8 cellular contexts compared by ENCODE assay signal in genomic region chr11:73982990-73983763, GRCh38. TPM values are rescaled to one million over a fixed set of nuclear protein-coding genes. Genes with fewer than 3 reads are reported as not detected.
A peak's percentile ranks its signal among the peaks of the same experiment; 100 is the strongest.
DNase-seq lines count a peak whose midpoint lies in the region; ATAC-seq and TF ChIP-seq lines count a peak whose summit lies in the region.

No MANE protein-coding gene starts in this region.

- H3K4me3 ChIP-seq in GM06990 (replicated peaks; ENCODE audit: low read depth, low read length): peak overlapping the region; percentile 94
- H3K4me3 ChIP-seq in NB4 (ENCODE audit: low read depth, low read length): peak overlapping the region; percentile 79

- H3K27ac Mint-ChIP-seq in HFFc6 (peak overlapping the region; percentile 93), glutamatergic neuron (ENCODE audit: unreplicated experiment) (peak overlapping the region; percentile 100)

- peaks cover 7% of the 10 kb centered on the region for H3K27me3 Mint-ChIP-seq in HFFc6 (ENCODE audit: insufficient read depth)
- peaks cover 11% of the 10 kb centered on the region for H3K27me3 Mint-ChIP-seq in glutamatergic neuron (ENCODE audit: unreplicated experiment)

- H3K9me3 Mint-ChIP-seq in HFFc6 (no peaks in the 10 kb centered on the region), glutamatergic neuron (ENCODE audit: unreplicated experiment) (peaks cover 14% of the 10 kb centered on the region)

- TF ChIP-seq POLR2A in NB4 (IDR thresholded peaks at IDR 0.05; ENCODE audit: extremely low read depth, insufficient read length): peak; percentile 76

- peak overlapping the region; percentile 92 for H3K4me3 Mint-ChIP-seq in HFFc6
- H3K4me3 Mint-ChIP-seq in glutamatergic neuron (ENCODE audit: unreplicated experiment): peak overlapping the region; percentile 100

- peak overlapping the region; percentile 85 for H3K27ac ChIP-seq in temporal lobe (ENCODE audit: low read depth, low read length)

- H3K27me3 ChIP-seq in GM06990 (replicated peaks; ENCODE audit: control insufficient read depth, insufficient read depth, low read length): no peaks in the 10 kb centered on the region

- H3K36me3 ChIP-seq in GM06990 (ENCODE audit: control insufficient read depth, insufficient read depth, low read length): peaks cover 9% of the 10 kb centered on the region

- ATAC-seq in omental fat pad (ENCODE audit: low FRiP score): peak; percentile 95

- no peak for TF ChIP-seq CTCF in GM06990 (IDR thresholded peaks at IDR 0.05; ENCODE audit: insufficient read depth, low read length, poor library complexity, severe bottlenecking)
- no peak for TF ChIP-seq CTCF in HFFc6 (IDR thresholded peaks at IDR 0.05)
- no peak for TF ChIP-seq CTCF in NB4 (IDR thresholded peaks at IDR 0.05; ENCODE audit: low read depth, low read length)
- TF ChIP-seq CTCF in glutamatergic neuron (IDR thresholded peaks at IDR 0.05; ENCODE audit: partially characterized antibody, unreplicated experiment): no peak
- no peak for TF ChIP-seq CTCF in omental fat pad (IDR thresholded peaks at IDR 0.05)

- H3K4me1 Mint-ChIP-seq in HFFc6 (ENCODE audit: low read depth) (peaks cover 46% of the 10 kb centered on the region), glutamatergic neuron (ENCODE audit: low read depth, unreplicated experiment) (peaks cover 31% of the 10 kb centered on the region)

- peak; percentile 97 for DNase-seq in GM06990 (ENCODE audit: extremely low read depth, insufficient read length)
- peak; percentile 77 for DNase-seq in HFFc6
- DNase-seq in NB4 (ENCODE audit: low read depth): peak; percentile 100
- peak; percentile 98 for DNase-seq in SK-N-DZ (ENCODE audit: low spot score)
- peak; percentile 94 for DNase-seq in activated naive CD4-positive, alpha-beta T cell treated with anti-CD3 and anti-CD28 coated beads, Interleukin-2, amount 50 U/mL, for 16 hours
- DNase-seq in glutamatergic neuron: peak; percentile 97
- DNase-seq in omental fat pad (ENCODE audit: low spot score): peak; percentile 70

- H3K36me3 Mint-ChIP-seq in HFFc6 (ENCODE audit: low read depth) (no peaks in the 10 kb centered on the region; the same call in 1 of the 2 replicates), glutamatergic neuron (ENCODE audit: unreplicated experiment) (no peaks in the 10 kb centered on the region)

RNA-seq across cellular contexts. Expression of gene UCP2, which starts 0.5 kb away (rescaled TPM):
- 1 to 10 TPM; 6.4 to 9.9 (median 8.0) TPM for total RNA-seq in HFFc6 (2021; fragmentation: NEBNext Ultra II Directional; extraction: Animal tissue kit (Norgen Biotek cat#: 25700))
- 25.3 and 28.3 TPM in 2 replicates for polyA plus RNA-seq in SK-N-DZ (2014; cell fraction: cytosol; rRNA removed)
- 13.8 and 27.2 TPM in 2 replicates for polyA plus RNA-seq in SK-N-DZ (2014; cell fraction: nucleus; rRNA removed)
- total RNA-seq in glutamatergic neuron (ENCODE audit: unreplicated experiment) (91.1 TPM), omental fat pad (100 to 1,000 TPM in 3 of 4 donors, 10 to 100 TPM in 1; 58.9 to 163 (median 131) TPM), temporal lobe (3.7 TPM)

RNA-seq across cellular contexts. Expression of gene UCP3, which starts 25.7 kb away (rescaled TPM):
- under 1 TPM; 0.10 to 0.62 (median 0.39) TPM for total RNA-seq in HFFc6 (2021; fragmentation: NEBNext Ultra II Directional; extraction: Animal tissue kit (Norgen Biotek cat#: 25700))
- 0.23 and 0.51 TPM in 2 replicates for polyA plus RNA-seq in SK-N-DZ (2014; cell fraction: cytosol; rRNA removed)
- polyA plus RNA-seq in SK-N-DZ (2014; cell fraction: nucleus; rRNA removed): 3.2 and 8.2 TPM in 2 replicates
- total RNA-seq in glutamatergic neuron (ENCODE audit: unreplicated experiment) (7.6 TPM), omental fat pad (1 to 10 TPM in 2 of 4 donors, under 1 TPM in 2; 0.74 to 2.8 (median 1.2) TPM), temporal lobe (0.98 TPM)

RNA-seq across cellular contexts. Expression of gene DNAJB13, which starts 32.4 kb away (rescaled TPM):
- under 1 TPM in 4 of 6 experiments, not detected in 2; 0.11 to 0.25 (median 0.17) TPM for total RNA-seq in HFFc6 (2021; fragmentation: NEBNext Ultra II Directional; extraction: Animal tissue kit (Norgen Biotek cat#: 25700))
- not detected in 2 replicates for polyA plus RNA-seq in SK-N-DZ (2014; cell fraction: cytosol; rRNA removed)
- polyA plus RNA-seq in SK-N-DZ (2014; cell fraction: nucleus; rRNA removed): not detected in 2 replicates
- not detected for total RNA-seq in glutamatergic neuron (ENCODE audit: unreplicated experiment)
- total RNA-seq in omental fat pad: not detected
- 0.25 TPM for total RNA-seq in temporal lobe

Comparison
In these comparisons a context has a peak if more than half of its experiments do, and no peak if none do; other contexts are left out.
1. Peak in every context shown above with its lines: DNase-seq, ATAC-seq, H3K4me3 ChIP-seq and H3K27ac ChIP-seq.